8 cellular contexts compared by ENCODE assay signal in the genomic region with DNA sequence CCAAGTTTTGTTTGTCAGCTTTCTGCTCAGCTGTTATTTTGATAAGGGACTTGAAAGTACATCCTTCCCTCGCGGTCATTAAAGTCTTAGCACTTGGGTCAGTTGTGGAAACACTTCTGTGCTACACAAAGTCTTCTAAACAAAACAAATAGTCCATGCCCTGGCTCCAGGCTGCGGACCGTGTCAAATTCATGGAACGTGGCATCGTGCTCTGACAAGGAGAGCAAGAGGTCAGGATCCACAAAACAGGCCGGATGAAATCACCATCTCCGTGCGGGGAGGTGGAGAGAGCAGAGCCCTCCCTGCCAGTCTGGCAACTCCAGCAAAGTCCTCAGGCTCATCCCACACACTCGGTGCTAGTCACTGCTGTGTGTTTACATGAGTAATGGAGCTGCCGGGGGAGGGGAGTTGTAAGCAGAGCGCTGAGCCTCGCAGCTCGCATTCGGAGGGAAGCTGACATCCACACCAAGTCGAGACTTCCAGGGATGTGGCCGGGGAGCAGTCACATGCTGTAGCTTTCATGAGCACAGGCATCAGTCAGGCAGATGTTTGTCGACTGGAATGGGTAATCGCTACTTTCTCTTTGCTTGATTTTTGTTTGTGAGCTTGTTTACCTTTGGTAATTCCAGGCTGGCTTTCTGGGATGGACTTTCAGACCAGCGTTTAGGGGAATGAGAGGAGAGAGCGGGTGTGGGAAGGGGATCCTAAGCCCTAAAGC.
A peak's percentile ranks its signal among the peaks of the same experiment; 100 is the strongest.
DNase-seq lines count a peak whose midpoint lies in the region; ATAC-seq and TF ChIP-seq lines count a peak whose summit lies in the region.

No MANE protein-coding gene starts in this region.

- no peaks in the 10 kb centered on the region for H3K27me3 Mint-ChIP-seq in CD4-positive, alpha-beta T cell

- H3K4me1 Mint-ChIP-seq in CD4-positive, alpha-beta T cell (ENCODE audit: low read depth) = peaks cover 95% of the 10 kb centered on the region

- intact Hi-C loops in CD4-positive, alpha-beta T cell (cut with DNase I, micrococcal nuclease) = loop anchor here in 1 of 2 experiments (5.0 kb wide), 1 partner anchor 318 kb away; no protein-coding TSS in a partner anchor

- H3K27ac Mint-ChIP-seq in CD4-positive, alpha-beta T cell = peak overlapping the region; percentile 91

- no peaks in the 10 kb centered on the region for H3K27me3 ChIP-seq in CD4-positive, alpha-beta T cell (ENCODE audit: control insufficient read depth, insufficient read depth, low read length)
- H3K27me3 ChIP-seq in Karpas-422 (ENCODE audit: low read length) (no peaks in the 10 kb centered on the region), smooth muscle cell (ENCODE audit: low read depth) (no peaks in the 10 kb centered on the region)

- no peak for TF ChIP-seq CTCF in CD4-positive, alpha-beta T cell (IDR thresholded peaks at IDR 0.05)
- no peak for TF ChIP-seq CTCF in cardiac fibroblast (IDR thresholded peaks at IDR 0.05; ENCODE audit: low read depth, low read length)
- TF ChIP-seq CTCF in smooth muscle cell (IDR thresholded peaks at IDR 0.05; ENCODE audit: borderline replicate concordance, insufficient read depth, poor library complexity, severe bottlenecking) = no peak

- H3K27ac ChIP-seq in CD4-positive, alpha-beta T cell (ENCODE audit: low read depth, low read length) = peak overlapping the region; percentile 83
- H3K27ac ChIP-seq in Karpas-422 (ENCODE audit: low read length) (no peak overlapping the region), smooth muscle cell (ENCODE audit: low read depth) (peak overlapping the region; percentile 100)

- CTCF ChIA-PET in CD4-positive, alpha-beta T cell (lab: Charles Lee) = interaction anchor here (1.2 to 3.8 kb wide), 6 partner anchors 11 to 196 kb away, joined by 3 to 32 read pairs (median 10); a partner anchor contains a TSS

- H3F3A ChIP-seq in smooth muscle cell (ENCODE audit: low read depth) = peaks cover 37% of the 10 kb centered on the region

- peaks cover 75% of the 10 kb centered on the region for H3K4me1 ChIP-seq in Karpas-422 (ENCODE audit: low read length)
- H3K4me1 ChIP-seq in smooth muscle cell (ENCODE audit: low read depth) = peaks cover 12% of the 10 kb centered on the region

- H4K20me1 ChIP-seq in Karpas-422 (ENCODE audit: insufficient read depth, low read depth, low read length) (no peaks in the 10 kb centered on the region), smooth muscle cell (ENCODE audit: low read depth) (peaks cover 27% of the 10 kb centered on the region)

- no peaks in the 10 kb centered on the region for H3K9me3 Mint-ChIP-seq in CD4-positive, alpha-beta T cell

- POLR2A ChIA-PET in CD4-positive, alpha-beta T cell (lab: Charles Lee) = interaction anchor here (0.5 to 4.8 kb wide), 19 partner anchors 8 to 196 kb away, joined by 3 to 70 read pairs (median 4); a partner anchor contains a TSS

- H3K9me3 ChIP-seq in CD4-positive, alpha-beta T cell (ENCODE audit: control insufficient read depth, low read length) = no peaks in the 10 kb centered on the region
- no peaks in the 10 kb centered on the region for H3K9me3 ChIP-seq in Karpas-422 (ENCODE audit: low read length)
- no peaks in the 10 kb centered on the region for H3K9me3 ChIP-seq in smooth muscle cell (replicated peaks; ENCODE audit: low read depth)

- H3K9ac ChIP-seq in Karpas-422 (ENCODE audit: low read length) = peak overlapping the region; percentile 40
- peak overlapping the region; percentile 99 for H3K9ac ChIP-seq in smooth muscle cell (ENCODE audit: low read depth)

- peak overlapping the region; percentile 51 for H3K4me2 ChIP-seq in Karpas-422 (ENCODE audit: low read depth, low read length, poor library complexity, severe bottlenecking)
- peak overlapping the region; percentile 91 for H3K4me2 ChIP-seq in smooth muscle cell

- peak; percentile 46 to 63 (median 58) for DNase-seq in CD4-positive, alpha-beta T cell
- DNase-seq in Karpas-422 = no peak
- peak; percentile 40 to 66 (median 50) for DNase-seq in activated CD4-positive, CD25-positive, alpha-beta regulatory T cell (lab: John Stamatoyannopoulos, UW)
- peak; percentile 98 for DNase-seq in cardiac fibroblast (ENCODE audit: low read depth in 2 of 2)
- peak; percentile 99 for DNase-seq in iris pigment epithelial cell (ENCODE audit: low read depth)
- DNase-seq in smooth muscle cell (lab: John Stamatoyannopoulos, UW; ENCODE audit: unreplicated experiment) = peak; percentile 70
- DNase-seq in NCI-H2029 (lab: John Stamatoyannopoulos, UW) = no peak
- no peak for DNase-seq in OCI-M2 (lab: John Stamatoyannopoulos, UW; ENCODE audit: unreplicated experiment)

- H2AFZ ChIP-seq in Karpas-422 (ENCODE audit: low read length) = 0 out of 2 replicates have a peak overlapping the region, but pooled peaks have one; percentile 39
- H2AFZ ChIP-seq in smooth muscle cell (ENCODE audit: low read depth) = no peak overlapping the region

- peak overlapping the region; percentile 83 for H3K4me3 Mint-ChIP-seq in CD4-positive, alpha-beta T cell

- WGBS in smooth muscle cell (ENCODE audit: low lambda C conversion rate) = 2% methylated on average over 21 of the region's 21 CpGs

- peak overlapping the region; percentile 20; the same call in 1 of the 2 replicates for H3K4me3 ChIP-seq in Karpas-422 (ENCODE audit: low read length)
- H3K4me3 ChIP-seq in cardiac fibroblast (replicated peaks in 1 of 2; ENCODE audit: low read depth in 2 of 2, low read length in 2 of 2) = peak overlapping the region; percentile 67 to 71
- H3K4me3 ChIP-seq in smooth muscle cell = peak overlapping the region; percentile 81

- no peaks in the 10 kb centered on the region for H3K9me2 ChIP-seq in Karpas-422 (replicated peaks; ENCODE audit: insufficient read depth, low read length)

- peak; percentile 43 for ATAC-seq in CD4-positive, alpha-beta T cell (ENCODE audit: poor library complexity)

- H3K79me2 ChIP-seq in Karpas-422 (ENCODE audit: low read length) = no peaks in the 10 kb centered on the region
- peaks cover 48% of the 10 kb centered on the region for H3K79me2 ChIP-seq in smooth muscle cell (ENCODE audit: low read depth)

- H3K36me3 ChIP-seq in Karpas-422 (ENCODE audit: insufficient read depth, low read length) = no peaks in the 10 kb centered on the region
- H3K36me3 ChIP-seq in smooth muscle cell (ENCODE audit: low read depth) = peaks cover 5% of the 10 kb centered on the region

- H3K36me3 Mint-ChIP-seq in CD4-positive, alpha-beta T cell (ENCODE audit: low read depth) = peaks cover 48% of the 10 kb centered on the region

Comparison
In these comparisons a context has a peak if more than half of its experiments do, and no peak if none do; other contexts are left out.
1. DNase-seq: peak in CD4-positive, alpha-beta T cell (10 of 10), activated CD4-positive, CD25-positive, alpha-beta regulatory T cell (4 of 4), cardiac fibroblast (2 of 2), iris pigment epithelial cell (single experiment) and smooth muscle cell (single experiment); none in Karpas-422 (single experiment), NCI-H2029 (single experiment) and OCI-M2 (single experiment).
2. H3K4me3 ChIP-seq: peak in every context shown above with its lines; median percentile 81 in smooth muscle cell; 69 in cardiac fibroblast; 20 in Karpas-422.